In genomic region chr14:103259801-103260628, GRCh38 we compare ENCODE assay signal across 9 cellular contexts.
DNase-seq lines count a peak whose midpoint lies in the region; ATAC-seq, FAIRE-seq and TF ChIP-seq lines count a peak whose summit lies in the region.
"Had no signal": no experiment of that assay in that cellular context is flagged by ENCODE, and none has a peak within 500 bp of the region (broad histone marks: within the 10 kb centered on the region; RNA-seq: fewer than 3 reads in every experiment).

No MANE protein-coding gene starts in this region.

- H2BK120ac ChIP-seq in trophoblast cell (ENCODE audit: insufficient read depth, low read length, poor library complexity), result no peak overlapping the region

- TF ChIP-seq EP300 in esophagus muscularis mucosa (IDR thresholded peaks at IDR 0.05), result no peak

- no peaks in the 10 kb centered on the region for H3K27me3 ChIP-seq in CD8-positive, alpha-beta memory T cell (ENCODE audit: insufficient read depth, low read length, poor library complexity, severe bottlenecking)
- H3K27me3 ChIP-seq in esophagus muscularis mucosa (peaks cover 0 to 10% (median 0%) of the 10 kb centered on the region in 4 donors), trophoblast cell (ENCODE audit: insufficient read depth, low read length) (no peaks in the 10 kb centered on the region)

- TF ChIP-seq CTCF in esophagus muscularis mucosa (IDR thresholded peaks at IDR 0.05), result no peak

- no peaks in the 10 kb centered on the region for H3K9me3 Mint-ChIP-seq in CD8-positive, alpha-beta memory T cell
- H3K9me3 Mint-ChIP-seq in stimulated activated naive CD8-positive, alpha-beta T cell treated with anti-CD3 and anti-CD28 coated beads, Interleukin-15, amount 100 ng/mL, for 72 hours, result no peaks in the 10 kb centered on the region

- no peak overlapping the region for H4K8ac ChIP-seq in trophoblast cell (ENCODE audit: low read depth, low read length)

- H3K36me3 ChIP-seq in CD8-positive, alpha-beta memory T cell (ENCODE audit: insufficient read depth, low read length), result no peaks in the 10 kb centered on the region
- H3K36me3 ChIP-seq in esophagus muscularis mucosa, result no peaks in the 10 kb centered on the region
- no peaks in the 10 kb centered on the region for H3K36me3 ChIP-seq in trophoblast cell (ENCODE audit: control insufficient read depth in 1 of 2, insufficient read depth in 2 of 2, low read length in 2 of 2)

- H3K4me2 ChIP-seq in trophoblast cell (ENCODE audit: low read length), result no peak overlapping the region

- no peak overlapping the region for H3K4me3 ChIP-seq in CD8-positive, alpha-beta memory T cell (ENCODE audit: low read length)
- H3K4me3 ChIP-seq in esophagus muscularis mucosa (peak overlapping the region; percentile 56 to 70 (median 58)), trophoblast cell (ENCODE audit: low read depth, low read length) (no peak overlapping the region)

- 63% methylated on average over 12 of the region's 19 CpGs for WGBS in esophagus muscularis mucosa
- no CpG with 5 or more reads among the region's 19 CpGs for WGBS in trophoblast cell (ENCODE audit: extremely low coverage, insufficient coverage, insufficient read length)

- H3K36me3 Mint-ChIP-seq in CD8-positive, alpha-beta memory T cell, result no peaks in the 10 kb centered on the region

- intact Hi-C loops in esophagus muscularis mucosa (cut with DNase I), result no loop called here

- H3K4me1 Mint-ChIP-seq in CD8-positive, alpha-beta memory T cell, result peaks cover 8 to 10% (median 9%) of the 10 kb centered on the region in 3 donors
- peaks cover 7% of the 10 kb centered on the region for H3K4me1 Mint-ChIP-seq in stimulated activated naive CD8-positive, alpha-beta T cell treated with anti-CD3 and anti-CD28 coated beads, Interleukin-15, amount 100 ng/mL, for 72 hours

- no peaks in the 10 kb centered on the region for H3K9me3 ChIP-seq in CD8-positive, alpha-beta memory T cell (ENCODE audit: low read length)
- H3K9me3 ChIP-seq in esophagus muscularis mucosa (no peaks in the 10 kb centered on the region), trophoblast cell (ENCODE audit: insufficient read depth, low read depth, low read length) (no peaks in the 10 kb centered on the region)

- no peak overlapping the region for H3K18ac ChIP-seq in trophoblast cell (ENCODE audit: low read length)

- peaks cover 4 to 37% of the 10 kb centered on the region in 2 donors for H3K27me3 Mint-ChIP-seq in CD8-positive, alpha-beta memory T cell
- peaks cover 47% of the 10 kb centered on the region for H3K27me3 Mint-ChIP-seq in stimulated activated naive CD8-positive, alpha-beta T cell treated with anti-CD3 and anti-CD28 coated beads, Interleukin-15, amount 100 ng/mL, for 72 hours

- H3K79me2 ChIP-seq in trophoblast cell (ENCODE audit: control insufficient read depth, insufficient read depth, low read length, poor library complexity), result no peaks in the 10 kb centered on the region

- no peak for ATAC-seq in GM18907 (IDR thresholded peaks at IDR 0.05; ENCODE audit: unreplicated experiment)
- ATAC-seq in stimulated activated naive CD8-positive, alpha-beta T cell treated with anti-CD3 and anti-CD28 coated beads, Interleukin-15, amount 100 ng/mL, for 72 hours, result no peak

- no peak for TF ChIP-seq POLR2A in esophagus muscularis mucosa (IDR thresholded peaks at IDR 0.05; ENCODE audit: low read depth)

- H4K12ac ChIP-seq in trophoblast cell (ENCODE audit: low read depth, low read length), result no peak overlapping the region

- CTCF ChIA-PET in CD8-positive, alpha-beta memory T cell (lab: Charles Lee), result no interaction called here
- CTCF ChIA-PET in HEK293T (lab: Yijun Ruan, JAX), result interaction anchor here (1.3 kb wide), 1 partner anchor 155 kb away, joined by 3 read pairs; no protein-coding TSS in a partner anchor

- FAIRE-seq in frontal cortex (lab: Jason Lieb, UNC), result no peak

- H3K4me3 Mint-ChIP-seq in CD8-positive, alpha-beta memory T cell, result peak overlapping the region in 6 of 7 donors; percentile 34 to 68 (median 59)
- H3K4me3 Mint-ChIP-seq in stimulated activated naive CD8-positive, alpha-beta T cell treated with anti-CD3 and anti-CD28 coated beads, Interleukin-15, amount 100 ng/mL, for 72 hours, result peak overlapping the region in 1 of 2 donors; percentile 46

- no peak overlapping the region for H2AK5ac ChIP-seq in trophoblast cell (ENCODE audit: low read length)

- H3K14ac ChIP-seq in trophoblast cell (ENCODE audit: low read length), result no peak overlapping the region

- no peak overlapping the region for H3K9ac ChIP-seq in trophoblast cell (ENCODE audit: low read length)

- no peaks in the 10 kb centered on the region for H3K4me1 ChIP-seq in CD8-positive, alpha-beta memory T cell (ENCODE audit: insufficient read depth, low read length)
- H3K4me1 ChIP-seq in esophagus muscularis mucosa, result peaks cover 0 to 11% (median 10%) of the 10 kb centered on the region in 4 donors
- no peaks in the 10 kb centered on the region for H3K4me1 ChIP-seq in trophoblast cell (ENCODE audit: control insufficient read depth in 1 of 2, insufficient read depth in 2 of 2, low read length in 2 of 2)

- no peak for DNase-seq in CD8-positive, alpha-beta memory T cell
- DNase-seq in NCI-H748 treated with DMSO at 0.1 percent for 48 hours (lab: John Stamatoyannopoulos, UW) (peak; percentile 33), esophagus muscularis mucosa (ENCODE audit: extremely low spot score) (no peak), trophoblast cell (peak; percentile 44 to 84), frontal cortex (ENCODE audit: low spot score in 2 of 2) (no peak), HEK293T (ENCODE audit: extremely low spot score) (no peak)
- DNase-seq in stimulated activated naive CD8-positive, alpha-beta T cell treated with anti-CD3 and anti-CD28 coated beads, Interleukin-15, amount 100 ng/mL, for 72 hours, result no peak
- DNase-seq: stimulated activated CD4-positive, alpha-beta T cell treated with anti-CD3 and anti-CD28 coated beads, Interleukin-2, amount 100 ng/mL, for 24 hours had no signal

- H3K23ac ChIP-seq in trophoblast cell (ENCODE audit: low read length), result no peak overlapping the region

- H3K79me1 ChIP-seq in trophoblast cell (ENCODE audit: low read length), result no peaks in the 10 kb centered on the region

- no peak overlapping the region for H2BK12ac ChIP-seq in trophoblast cell (ENCODE audit: low read length)

- POLR2A ChIA-PET in CD8-positive, alpha-beta memory T cell (lab: Charles Lee), result no interaction called here
- POLR2A ChIA-PET in HEK293T (lab: Yijun Ruan, JAX), result interaction anchor here (0.9 to 1.1 kb wide), 3 partner anchors 10 to 74 kb away, joined by 3 to 4 read pairs (median 4); partner anchors contain the start of gene EIF5

- H2AFZ ChIP-seq in trophoblast cell (ENCODE audit: insufficient read depth, low read length, poor library complexity), result no peak overlapping the region

- no peak overlapping the region for H3K27ac ChIP-seq in CD8-positive, alpha-beta memory T cell (ENCODE audit: low read depth, low read length)
- H3K27ac ChIP-seq in esophagus muscularis mucosa (replicated peaks in 1 of 4) (peak overlapping the region; percentile 61 to 71 (median 64)), trophoblast cell (ENCODE audit: low read depth, low read length) (no peak overlapping the region)

- H3K4ac ChIP-seq in trophoblast cell (ENCODE audit: low read depth, low read length), result no peak overlapping the region

- H2BK5ac ChIP-seq in trophoblast cell (ENCODE audit: low read depth, low read length, poor library complexity), result no peak overlapping the region

- H3K27ac Mint-ChIP-seq in CD8-positive, alpha-beta memory T cell, result no peak overlapping the region
- no peak overlapping the region for H3K27ac Mint-ChIP-seq in stimulated activated naive CD8-positive, alpha-beta T cell treated with anti-CD3 and anti-CD28 coated beads, Interleukin-15, amount 100 ng/mL, for 72 hours

- H4K91ac ChIP-seq in trophoblast cell (ENCODE audit: low read depth, low read length), result no peak overlapping the region

TF ChIP-seq in HEK293T, 16 proteins besides CTCF, POLR2A, EP300 and RAD21:
- TF ChIP-seq FOXK2 (IDR thresholded peaks at IDR 0.05) (no peak), SUZ12 (IDR thresholded peaks at IDR 0.05) (no peak), HDGF (IDR thresholded peaks at IDR 0.05; ENCODE audit: borderline replicate concordance) (no peak), L3MBTL2 (conservative IDR thresholded peaks at IDR 0.05) (no peak), FOXA1 (IDR thresholded peaks at IDR 0.05) (no peak), FOXM1 (IDR thresholded peaks at IDR 0.05; ENCODE audit: borderline replicate concordance) (no peak)

Comparison
In these comparisons a context has a peak if more than half of its experiments do, and no peak if none do; other contexts are left out.
1. DNase-seq: peak in NCI-H748 treated with DMSO at 0.1 percent for 48 hours (single experiment) and trophoblast cell (2 of 2); none in CD8-positive, alpha-beta memory T cell (0 of 5), esophagus muscularis mucosa (single experiment), frontal cortex (0 of 2), HEK293T (single experiment) and stimulated activated naive CD8-positive, alpha-beta T cell treated with anti-CD3 and anti-CD28 coated beads, Interleukin-15, amount 100 ng/mL, for 72 hours (0 of 2).
2. H3K27ac ChIP-seq: peak in esophagus muscularis mucosa (4 of 4); none in CD8-positive, alpha-beta memory T cell (single experiment) and trophoblast cell (single experiment).
3. H3K4me3 ChIP-seq: peak in esophagus muscularis mucosa (4 of 4); none in CD8-positive, alpha-beta memory T cell (single experiment) and trophoblast cell (single experiment).